ENCODE assay signal across 15 cellular contexts in the genomic region with DNA sequence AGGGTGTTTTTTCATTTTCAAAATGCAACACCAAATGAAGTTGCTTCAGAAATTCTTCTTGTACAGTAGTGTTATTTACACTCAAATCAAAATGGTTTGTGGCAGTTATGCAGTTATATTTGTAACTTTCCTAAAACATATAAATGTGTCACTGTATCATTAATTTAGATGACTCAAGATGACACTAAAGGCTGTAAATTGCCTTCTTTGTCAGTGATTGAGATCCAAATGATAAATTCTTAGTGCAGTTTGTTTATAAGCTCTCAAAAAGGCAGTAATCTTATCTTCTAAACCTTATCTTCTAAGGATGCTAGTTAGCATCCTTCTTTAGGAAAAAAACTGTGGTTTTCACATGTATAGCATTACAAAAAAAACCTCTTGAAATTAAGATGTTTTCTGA. TPM values are rescaled to one million over a fixed set of nuclear protein-coding genes. Genes with fewer than 3 reads are reported as not detected.
DNase-seq lines count a peak whose midpoint lies in the region; ATAC-seq, FAIRE-seq and TF ChIP-seq lines count a peak whose summit lies in the region.
"Had no signal": no experiment of that assay in that cellular context is flagged by ENCODE, and none has a peak within 500 bp of the region (broad histone marks: within the 10 kb centered on the region; RNA-seq: fewer than 3 reads in every experiment).

No MANE protein-coding gene starts in this region.

- H3K9ac ChIP-seq in Loucy (ENCODE audit: low read depth, low read length, poor library complexity, severe bottlenecking), result no peak overlapping the region
- H3K9ac ChIP-seq: BLaER1 had no signal

- H4K20me1 ChIP-seq in Loucy (ENCODE audit: insufficient read depth, low read length, poor library complexity, severe bottlenecking), result no peaks in the 10 kb centered on the region
- H4K20me1 ChIP-seq: BLaER1 had no signal

- no peaks in the 10 kb centered on the region for H3K27me3 ChIP-seq in Loucy (ENCODE audit: insufficient read depth, low read length, poor library complexity, severe bottlenecking)
- H3K27me3 ChIP-seq: BLaER1 had no signal

- no peaks in the 10 kb centered on the region for H3F3A ChIP-seq in Loucy (ENCODE audit: low read depth)

- H3K27ac Mint-ChIP-seq in T-helper 17 cell, result peak overlapping the region; percentile 65
- H3K27ac Mint-ChIP-seq in Calu3 (ENCODE audit: unreplicated experiment), result no peak overlapping the region
- H3K27ac Mint-ChIP-seq: CD14-positive monocyte, GM23338 had no signal

- no peak overlapping the region for H2AFZ ChIP-seq in Loucy (ENCODE audit: low read length)
- H2AFZ ChIP-seq: GM23338 had no signal

- no TSS peak for BruUV-seq in Calu3 (replicated peaks; lab: Mats Ljungman, UMichigan)

- peaks cover 31% of the 10 kb centered on the region for H3K4me1 ChIP-seq in Loucy (ENCODE audit: insufficient read depth, low read length, poor library complexity, severe bottlenecking)
- H3K4me1 ChIP-seq: BLaER1 had no signal

- TF ChIP-seq CTCF in Loucy (conservative IDR thresholded peaks at IDR 0.05; ENCODE audit: low read length) (no peak), Calu3 (IDR thresholded peaks at IDR 0.05; ENCODE audit: unreplicated experiment) (no peak)

- H3K4me1 Mint-ChIP-seq in T-helper 17 cell (peaks cover 27% of the 10 kb centered on the region), Calu3 (ENCODE audit: low read depth, unreplicated experiment) (peaks cover 7% of the 10 kb centered on the region)

- H3K79me2 ChIP-seq in Loucy (ENCODE audit: insufficient read depth, low read length), result peaks cover 20% of the 10 kb centered on the region

- H3K9me2 ChIP-seq in Loucy (replicated peaks; ENCODE audit: low read depth, low read length), result no peaks in the 10 kb centered on the region

- no peaks in the 10 kb centered on the region for H3K9me3 ChIP-seq in Loucy (ENCODE audit: insufficient read depth, low read depth, low read length)
- H3K9me3 ChIP-seq in T-helper 17 cell (ENCODE audit: control insufficient read depth, low read length, poor library complexity, severe bottlenecking), result no peaks in the 10 kb centered on the region

- H3K4me3 Mint-ChIP-seq in T-helper 17 cell (no peak overlapping the region), Calu3 (ENCODE audit: low read depth, unreplicated experiment) (no peak overlapping the region)
- H3K4me3 Mint-ChIP-seq: CD14-positive monocyte; CD4-positive, alpha-beta memory T cell; GM23338; IgD-negative memory B cell had no signal

- no peaks in the 10 kb centered on the region for H3K36me3 ChIP-seq in Loucy (ENCODE audit: insufficient read depth, low read length)
- H3K36me3 ChIP-seq: BLaER1 had no signal

- intact Hi-C loops in Calu3 (cut with micrococcal nuclease; ENCODE audit: unreplicated experiment), result loop anchor here (10.0 kb wide), 1 partner anchor 562 kb away; no protein-coding TSS in a partner anchor

- DNase-seq in A172 (ENCODE audit: low spot score) (peak; percentile 54), T-helper 17 cell (no peak), SW 1271 (lab: John Stamatoyannopoulos, UW) (no peak), ureter (ENCODE audit: low spot score) (no peak), AG08396 (ENCODE audit: low spot score) (no peak), Calu3 (no peak)
- DNase-seq: KG1 had no signal

- no peak for ATAC-seq in T-helper 17 cell

- CTCF ChIA-PET in Calu3 (lab: Charles Lee), result interaction anchor here (1.7 kb wide), 1 partner anchor 11 kb away, joined by 3 read pairs; no protein-coding TSS in a partner anchor

- peak; percentile 62 for FAIRE-seq in G401.6 (lab: Jason Lieb, UNC)
- FAIRE-seq: A204.1 had no signal

- H3K4me3 ChIP-seq in Loucy (ENCODE audit: low read length, poor library complexity, severe bottlenecking), result no peak overlapping the region
- H3K4me3 ChIP-seq: BLaER1, GM23338 had no signal

- peak overlapping the region; percentile 1 for H3K4me2 ChIP-seq in Loucy (ENCODE audit: low read depth, low read length, poor library complexity, severe bottlenecking)
- H3K4me2 ChIP-seq: BLaER1, GM23338 had no signal

- H3K27me3 Mint-ChIP-seq in T-helper 17 cell (no peaks in the 10 kb centered on the region), Calu3 (ENCODE audit: unreplicated experiment) (no peaks in the 10 kb centered on the region)
- H3K27me3 Mint-ChIP-seq: CD4-positive, alpha-beta memory T cell; IgD-negative memory B cell had no signal

- H3K36me3 Mint-ChIP-seq in T-helper 17 cell (ENCODE audit: low read depth) (peaks cover 6% of the 10 kb centered on the region), Calu3 (ENCODE audit: insufficient read depth, unreplicated experiment) (no peaks in the 10 kb centered on the region)

- no peaks in the 10 kb centered on the region for H3K9me3 Mint-ChIP-seq in Calu3 (ENCODE audit: low read depth, unreplicated experiment)

RNA-seq across cellular contexts. Expression of a gene that starts 12.6 kb away (rescaled TPM):
- 20.8 and 23.4 TPM in 2 replicates for total RNA-seq in A172 (2014; rRNA removed; shearing (Covaris generic))
- 10 to 100 TPM; 10.9 to 15.0 TPM for total RNA-seq in T-helper 17 cell
- 19.2 TPM for total RNA-seq in ureter
- 25.2 and 25.7 TPM in 2 replicates for total RNA-seq in Calu3 (2022)
